In genomic region chr16:85203462-85203813, GRCh38 we compare ENCODE assay signal across 15 cellular contexts.
A peak's percentile ranks its signal among the peaks of the same experiment; 100 is the strongest.
DNase-seq lines count a peak whose midpoint lies in the region; ATAC-seq and TF ChIP-seq lines count a peak whose summit lies in the region.
"Had no signal": no experiment of that assay in that cellular context is flagged by ENCODE, and none has a peak within 500 bp of the region (broad histone marks: within the 10 kb centered on the region; RNA-seq: fewer than 3 reads in every experiment).

No MANE protein-coding gene starts in this region.

- H3K36me3 ChIP-seq in adipocyte (ENCODE audit: control insufficient read depth, insufficient read depth, low read length, severe bottlenecking) = no peaks in the 10 kb centered on the region
- H3K36me3 ChIP-seq in gastrocnemius medialis = no peaks in the 10 kb centered on the region

- peaks cover 9% of the 10 kb centered on the region for H3K27me3 Mint-ChIP-seq in glutamatergic neuron (ENCODE audit: unreplicated experiment)
- H3K27me3 Mint-ChIP-seq in stimulated activated naive B cell treated with anti-CD40 and anti-IgM and Interleukin-4, amounts not matched to agents 10 μg/mL and 1 μg/mL and 100 μg/mL, for 72 hours = peaks cover 7 to 23% of the 10 kb centered on the region in 2 donors
- H3K27me3 Mint-ChIP-seq in activated CD4-positive, alpha-beta memory T cell treated with anti-CD3 and anti-CD28 coated beads for 36 hours = peaks cover 3% of the 10 kb centered on the region

- peaks cover 20% of the 10 kb centered on the region for H3K4me1 Mint-ChIP-seq in glutamatergic neuron (ENCODE audit: low read depth, unreplicated experiment)
- peaks cover 0 to 2% of the 10 kb centered on the region in 2 donors for H3K4me1 Mint-ChIP-seq in stimulated activated naive B cell treated with anti-CD40 and anti-IgM and Interleukin-4, amounts not matched to agents 10 μg/mL and 1 μg/mL and 100 μg/mL, for 72 hours
- H3K4me1 Mint-ChIP-seq in activated CD4-positive, alpha-beta memory T cell treated with anti-CD3 and anti-CD28 coated beads for 36 hours (ENCODE audit: low read depth) = no peaks in the 10 kb centered on the region
- H3K4me1 Mint-ChIP-seq: activated T-helper 17 cell treated with anti-CD3 and anti-CD28 coated beads, Interleukin-2, amount 50 U/mL, for 72 hours; naive thymus-derived CD4-positive, alpha-beta T cell had no signal

- H3K9ac ChIP-seq in adipocyte (ENCODE audit: low read length) = peak overlapping the region; percentile 27

- CTCF ChIA-PET in activated CD4-positive, alpha-beta memory T cell treated with anti-CD3 and anti-CD28 coated beads for 36 hours (lab: Charles Lee) = no interaction called here

- peak overlapping the region; percentile 79 for H3K27ac Mint-ChIP-seq in glutamatergic neuron (ENCODE audit: unreplicated experiment)
- no peak overlapping the region for H3K27ac Mint-ChIP-seq in stimulated activated naive B cell treated with anti-CD40 and anti-IgM and Interleukin-4, amounts not matched to agents 10 μg/mL and 1 μg/mL and 100 μg/mL, for 72 hours
- H3K27ac Mint-ChIP-seq in activated CD4-positive, alpha-beta memory T cell treated with anti-CD3 and anti-CD28 coated beads for 36 hours = no peak overlapping the region
- H3K27ac Mint-ChIP-seq: activated T-helper 17 cell treated with anti-CD3 and anti-CD28 coated beads, Interleukin-2, amount 50 U/mL, for 72 hours; naive thymus-derived CD4-positive, alpha-beta T cell had no signal

- no peaks in the 10 kb centered on the region for H3K36me3 Mint-ChIP-seq in glutamatergic neuron (ENCODE audit: unreplicated experiment)
- H3K36me3 Mint-ChIP-seq in stimulated activated naive B cell treated with anti-CD40 and anti-IgM and Interleukin-4, amounts not matched to agents 10 μg/mL and 1 μg/mL and 100 μg/mL, for 72 hours = no peaks in the 10 kb centered on the region
- no peaks in the 10 kb centered on the region for H3K36me3 Mint-ChIP-seq in activated CD4-positive, alpha-beta memory T cell treated with anti-CD3 and anti-CD28 coated beads for 36 hours
- H3K36me3 Mint-ChIP-seq: naive thymus-derived CD4-positive, alpha-beta T cell had no signal

- peaks cover 13% of the 10 kb centered on the region for H3K9me3 Mint-ChIP-seq in glutamatergic neuron (ENCODE audit: unreplicated experiment)
- no peaks in the 10 kb centered on the region for H3K9me3 Mint-ChIP-seq in stimulated activated naive B cell treated with anti-CD40 and anti-IgM and Interleukin-4, amounts not matched to agents 10 μg/mL and 1 μg/mL and 100 μg/mL, for 72 hours
- H3K9me3 Mint-ChIP-seq in activated CD4-positive, alpha-beta memory T cell treated with anti-CD3 and anti-CD28 coated beads for 36 hours = no peaks in the 10 kb centered on the region
- H3K9me3 Mint-ChIP-seq: activated T-helper 17 cell treated with anti-CD3 and anti-CD28 coated beads, Interleukin-2, amount 50 U/mL, for 72 hours had no signal

- POLR2A ChIA-PET in activated CD4-positive, alpha-beta memory T cell treated with anti-CD3 and anti-CD28 coated beads for 36 hours (lab: Charles Lee) = no interaction called here

- H3K9me3 ChIP-seq in adipocyte (ENCODE audit: control insufficient read depth, low read length) (no peaks in the 10 kb centered on the region), gastrocnemius medialis (no peaks in the 10 kb centered on the region)

- H3K27me3 ChIP-seq in adipocyte (replicated peaks; ENCODE audit: control insufficient read depth, insufficient read depth, low read length) (no peaks in the 10 kb centered on the region), gastrocnemius medialis (no peaks in the 10 kb centered on the region)

- no peak for TF ChIP-seq POLR2A in gastrocnemius medialis (IDR thresholded peaks at IDR 0.05)

- no peak for TF ChIP-seq CTCF in glutamatergic neuron (IDR thresholded peaks at IDR 0.05; ENCODE audit: partially characterized antibody, unreplicated experiment)
- TF ChIP-seq CTCF in gastrocnemius medialis (IDR thresholded peaks at IDR 0.05 in 4 of 5, conservative IDR thresholded peaks at IDR 0.05 in 1 of 5) = no peak

- H3K27ac ChIP-seq in gastrocnemius medialis = peak overlapping the region; percentile 59 to 71 (median 62)

- DNase-seq in DMS53 (lab: John Stamatoyannopoulos, UW) (peak; percentile 79), adipocyte (ENCODE audit: low read depth) (no peak), glutamatergic neuron (no peak), gastrocnemius medialis (no peak)
- DNase-seq in stimulated activated naive B cell treated with anti-CD40 and anti-IgM and Interleukin-4, amounts not matched to agents 10 μg/mL and 1 μg/mL and 100 μg/mL, for 72 hours = no peak
- DNase-seq in activated CD4-positive, alpha-beta memory T cell treated with anti-CD3 and anti-CD28 coated beads for 36 hours = no peak
- DNase-seq: naive thymus-derived CD4-positive, alpha-beta T cell; NCI-H2029 treated with DMSO at 0.1 percent for 48 hours; stimulated activated CD4-positive, alpha-beta T cell treated with anti-CD3 and anti-CD28 coated beads, Interleukin-15, amount 100 ng/mL, for 24 hours; stimulated activated naive CD4-positive, alpha-beta T cell treated with Interleukin-2 at 50 U/mL for 16 hours had no signal

- in situ Hi-C loops in gastrocnemius medialis (cut with MboI; ENCODE audit: low sequenced_read_pairs in 4 of 4) = no loop called here

- peaks cover 79% of the 10 kb centered on the region for H3K4me1 ChIP-seq in adipocyte (ENCODE audit: control insufficient read depth, insufficient read depth, low read length)
- peaks cover 49 to 53% of the 10 kb centered on the region in 2 donors for H3K4me1 ChIP-seq in gastrocnemius medialis

- peak; percentile 19 to 63 for ATAC-seq in gastrocnemius medialis
- ATAC-seq in HG03095 (IDR thresholded peaks at IDR 0.05; ENCODE audit: unreplicated experiment) = no peak
- ATAC-seq in stimulated activated naive B cell treated with anti-CD40 and anti-IgM and Interleukin-4, amounts not matched to agents 10 μg/mL and 1 μg/mL and 100 μg/mL, for 72 hours (replicated peaks) = no peak
- ATAC-seq in HG02981 (IDR thresholded peaks at IDR 0.05; ENCODE audit: unreplicated experiment) = no peak
- ATAC-seq: activated CD4-positive, CD25-positive, alpha-beta regulatory T cell treated with anti-CD3 and anti-CD28 coated beads, Interleukin-2, amount 50 U/mL, for 24 hours; activated T-helper 17 cell treated with anti-CD3 and anti-CD28 coated beads, Interleukin-2, amount 50 U/mL, for 72 hours; K562; naive thymus-derived CD4-positive, alpha-beta T cell had no signal

- H3K4me3 Mint-ChIP-seq in glutamatergic neuron (ENCODE audit: unreplicated experiment) = no peak overlapping the region
- no peak overlapping the region for H3K4me3 Mint-ChIP-seq in stimulated activated naive B cell treated with anti-CD40 and anti-IgM and Interleukin-4, amounts not matched to agents 10 μg/mL and 1 μg/mL and 100 μg/mL, for 72 hours
- no peak overlapping the region for H3K4me3 Mint-ChIP-seq in activated CD4-positive, alpha-beta memory T cell treated with anti-CD3 and anti-CD28 coated beads for 36 hours
- H3K4me3 Mint-ChIP-seq: activated T-helper 17 cell treated with anti-CD3 and anti-CD28 coated beads, Interleukin-2, amount 50 U/mL, for 72 hours; naive thymus-derived CD4-positive, alpha-beta T cell had no signal

- intact Hi-C loops in gastrocnemius medialis (cut with DNase I; ENCODE audit: low total_unique reads) = no loop called here
- intact Hi-C loops in activated CD4-positive, alpha-beta memory T cell treated with anti-CD3 and anti-CD28 coated beads for 36 hours (cut with micrococcal nuclease) = no loop called here

- H3K4me3 ChIP-seq in adipocyte (ENCODE audit: low read length) (no peak overlapping the region), gastrocnemius medialis (no peak overlapping the region)
- H3K4me3 ChIP-seq: K562 had no signal

Comparison
In these comparisons a context has a peak if more than half of its experiments do, and no peak if none do; other contexts are left out.
1. ATAC-seq: peak in gastrocnemius medialis (2 of 2); none in HG03095 (single experiment), stimulated activated naive B cell treated with anti-CD40 and anti-IgM and Interleukin-4, amounts not matched to agents 10 μg/mL and 1 μg/mL and 100 μg/mL, for 72 hours (0 of 2) and HG02981 (single experiment).